Comparison of ENCODE assay signal across 10 cellular contexts in the genomic region with DNA sequence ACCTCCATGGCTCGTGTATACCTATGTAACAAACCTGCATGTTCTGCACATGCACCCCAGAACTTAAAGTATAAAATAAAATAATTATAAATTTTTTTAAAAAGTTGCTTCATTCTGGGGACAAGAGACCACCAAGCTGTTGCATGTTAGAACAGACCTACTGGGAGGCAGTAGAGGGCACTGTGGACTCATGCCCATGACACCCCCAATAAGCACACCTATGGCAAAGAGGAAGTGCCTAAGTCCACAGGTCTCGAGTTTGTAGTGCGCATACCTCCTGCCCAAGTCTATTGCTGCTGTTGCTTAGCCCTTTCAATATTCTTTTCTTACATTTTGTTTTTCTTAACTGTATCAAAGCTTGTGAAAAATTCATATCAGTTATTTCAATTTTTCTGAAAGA.
DNase-seq lines count a peak whose midpoint lies in the region; ATAC-seq, FAIRE-seq and TF ChIP-seq lines count a peak whose summit lies in the region.
"Had no signal": no experiment of that assay in that cellular context is flagged by ENCODE, and none has a peak within 500 bp of the region (broad histone marks: within the 10 kb centered on the region; RNA-seq: fewer than 3 reads in every experiment).

No MANE protein-coding gene starts in this region.

- H3K9me3 ChIP-seq in cardiac muscle cell (ENCODE audit: low read depth), result no peaks in the 10 kb centered on the region
- no peaks in the 10 kb centered on the region for H3K9me3 ChIP-seq in transverse colon
- H3K9me3 ChIP-seq: esophagus squamous epithelium had no signal

- intact Hi-C loops in left cardiac atrium (cut with DNase I), result loop anchor here in 1 of 2 donors (10.0 kb wide), 1 partner anchor 272 kb away; the partner anchor contains the start of gene THBS1
- intact Hi-C loops in transverse colon (cut with DNase I; ENCODE audit: low total_unique reads), result no loop called here

- peak; percentile 39 to 51 for DNase-seq in cardiac muscle cell (ENCODE audit: low read depth in 1 of 2, low spot score in 1 of 2)
- no peak for DNase-seq in left cardiac atrium
- peak; percentile 15 for DNase-seq in KG1 (lab: John Stamatoyannopoulos, UW)
- DNase-seq in transverse colon, result peak; percentile 63
- DNase-seq in putamen (ENCODE audit: low spot score), result no peak
- DNase-seq in GF-D8 (lab: John Stamatoyannopoulos, UW), result no peak
- DNase-seq: esophagus squamous epithelium had no signal

- peak; percentile 30 for TF ChIP-seq EP300 in transverse colon (IDR thresholded peaks at IDR 0.05; ENCODE audit: low read depth)

- no peak for ATAC-seq in left cardiac atrium
- ATAC-seq in activated T-helper 17 cell treated with anti-CD3 and anti-CD28 coated beads, Interleukin-2, amount 50 U/mL, for 72 hours (replicated peaks), result no peak
- ATAC-seq: activated CD4-positive, CD25-positive, alpha-beta regulatory T cell treated with anti-CD3 and anti-CD28 coated beads, Interleukin-2, amount 50 U/mL, for 24 hours had no signal

- H3K4me1 Mint-ChIP-seq in activated T-helper 17 cell treated with anti-CD3 and anti-CD28 coated beads, Interleukin-2, amount 50 U/mL, for 72 hours, result no peaks in the 10 kb centered on the region

- WGBS in transverse colon (ENCODE audit: low coverage in 1 of 2), 2 donors, result 46% methylated on average over 3 of the region's 3 CpGs; no CpG with 5 or more reads in 1 of the 2 donors

- H3K27ac Mint-ChIP-seq in activated T-helper 17 cell treated with anti-CD3 and anti-CD28 coated beads, Interleukin-2, amount 50 U/mL, for 72 hours, result no peak overlapping the region

- TF ChIP-seq CTCF in cardiac muscle cell (IDR thresholded peaks at IDR 0.05; ENCODE audit: low read depth, low read length) (peak; percentile 1), transverse colon (IDR thresholded peaks at IDR 0.05) (peak; percentile 24 to 68 (median 47))

- no peaks in the 10 kb centered on the region for H3K36me3 Mint-ChIP-seq in activated T-helper 17 cell treated with anti-CD3 and anti-CD28 coated beads, Interleukin-2, amount 50 U/mL, for 72 hours (ENCODE audit: low read depth)

- H3K27me3 Mint-ChIP-seq in activated T-helper 17 cell treated with anti-CD3 and anti-CD28 coated beads, Interleukin-2, amount 50 U/mL, for 72 hours, result peaks cover 7% of the 10 kb centered on the region

- peak; percentile 65 for FAIRE-seq in colon (lab: Jason Lieb, UNC)

- H3K27ac ChIP-seq in cardiac muscle cell (no peak overlapping the region), transverse colon (peak overlapping the region in 2 of 4 donors; percentile 70 to 77)
- H3K27ac ChIP-seq: esophagus squamous epithelium had no signal

- H3K4me3 ChIP-seq in cardiac muscle cell (no peak overlapping the region), transverse colon (no peak overlapping the region)
- H3K4me3 ChIP-seq: esophagus squamous epithelium had no signal

- no peak for TF ChIP-seq POLR2A in transverse colon (IDR thresholded peaks at IDR 0.05)

- H3K27me3 ChIP-seq in cardiac muscle cell (no peaks in the 10 kb centered on the region), transverse colon (no peaks in the 10 kb centered on the region)
- H3K27me3 ChIP-seq: esophagus squamous epithelium had no signal

- H3K4me3 Mint-ChIP-seq in activated T-helper 17 cell treated with anti-CD3 and anti-CD28 coated beads, Interleukin-2, amount 50 U/mL, for 72 hours, result no peak overlapping the region

- H3K9me3 Mint-ChIP-seq in activated T-helper 17 cell treated with anti-CD3 and anti-CD28 coated beads, Interleukin-2, amount 50 U/mL, for 72 hours, result no peaks in the 10 kb centered on the region

- in situ Hi-C loops in transverse colon (cut with MboI; ENCODE audit: low pct_ligation_motif_present in 1 of 4, low pct_unique_long_range_greater_than_20kb in 1 of 4, low sequenced_read_pairs in 3 of 4), result loop anchor here in 2 of 4 donors (10.0 to 25.0 kb wide), 2 partner anchors 262 to 501 kb away; no protein-coding TSS in a partner anchor

- H3K4me1 ChIP-seq in cardiac muscle cell (ENCODE audit: low read depth) (no peaks in the 10 kb centered on the region), transverse colon (peaks cover 0 to 36% (median 2%) of the 10 kb centered on the region in 4 donors)

- H3K36me3 ChIP-seq in cardiac muscle cell (no peaks in the 10 kb centered on the region), transverse colon (no peaks in the 10 kb centered on the region)
- H3K36me3 ChIP-seq: esophagus squamous epithelium had no signal

Comparison
In these comparisons a context has a peak if more than half of its experiments do, and no peak if none do; other contexts are left out.
1. DNase-seq: peak in cardiac muscle cell (2 of 2), KG1 (single experiment) and transverse colon (single experiment); none in left cardiac atrium (single experiment), putamen (single experiment) and GF-D8 (single experiment).